In the genomic region with DNA sequence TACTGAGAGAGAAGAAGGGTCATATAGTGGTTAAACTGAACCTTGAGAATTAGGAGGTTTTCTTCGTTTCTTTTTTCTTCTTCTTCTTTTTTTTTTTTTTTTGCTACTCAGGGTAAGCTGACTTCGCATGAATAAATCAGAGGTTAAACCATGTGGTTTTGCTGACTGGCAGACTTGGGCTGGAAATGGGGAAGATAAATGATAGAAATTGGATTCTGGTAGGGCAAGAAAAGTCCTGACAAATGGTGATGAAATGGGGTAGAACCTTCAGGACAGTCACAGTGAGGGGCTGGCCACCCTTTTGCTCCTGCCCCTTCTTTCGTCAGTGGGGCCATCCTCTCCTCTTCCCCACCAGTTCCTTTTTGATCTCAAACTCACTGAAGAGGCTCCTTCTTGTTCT, we compare ENCODE assay signal across 11 cellular contexts. TPM values are rescaled to one million over a fixed set of nuclear protein-coding genes. Genes with fewer than 3 reads are reported as not detected.
DNase-seq lines count a peak whose midpoint lies in the region; ATAC-seq and TF ChIP-seq lines count a peak whose summit lies in the region.
"Had no signal": no experiment of that assay in that cellular context is flagged by ENCODE, and none has a peak within 500 bp of the region (broad histone marks: within the 10 kb centered on the region; RNA-seq: fewer than 3 reads in every experiment).

No MANE protein-coding gene starts in this region.

- no peak overlapping the region for H3K14ac ChIP-seq in neuronal stem cell (ENCODE audit: low read length)

- ATAC-seq in GM18873 (IDR thresholded peaks at IDR 0.05; ENCODE audit: low FRiP score, unreplicated experiment) = no peak
- ATAC-seq: GM23338 had no signal

- H2BK15ac ChIP-seq in neuronal stem cell (ENCODE audit: low read length) = no peak overlapping the region

- H3K9me3 ChIP-seq in DOHH2 (ENCODE audit: control insufficient read depth, insufficient read depth, low read length) (0 out of 2 replicates have a peak, but pooled peaks cover 3% of the 10 kb centered on the region), neuronal stem cell (replicated peaks in 1 of 2; ENCODE audit: control insufficient read depth in 2 of 2, insufficient read depth in 1 of 2, low read depth in 1 of 2, low read length in 2 of 2) (peaks cover 0 to 17% of the 10 kb centered on the region in 2 donors), prostate gland (no peaks in the 10 kb centered on the region)
- H3K9me3 ChIP-seq: testis had no signal

- no peak overlapping the region for H2AK5ac ChIP-seq in neuronal stem cell (ENCODE audit: low read depth, low read length)

- H4K20me1 ChIP-seq in DOHH2 (ENCODE audit: control insufficient read depth, insufficient read depth, low read depth, low read length) = no peaks in the 10 kb centered on the region

- peaks cover 5% of the 10 kb centered on the region for H3K79me1 ChIP-seq in neuronal stem cell (ENCODE audit: low read depth, low read length)

- H3K18ac ChIP-seq in neuronal stem cell (ENCODE audit: low read length) = no peak overlapping the region

- no peak overlapping the region for H3K23ac ChIP-seq in neuronal stem cell (ENCODE audit: low read depth, low read length, poor library complexity)

- H3K9me2 ChIP-seq in DOHH2 (replicated peaks; ENCODE audit: control insufficient read depth, low read length) = no peaks in the 10 kb centered on the region

- no peak overlapping the region for H2BK12ac ChIP-seq in neuronal stem cell (ENCODE audit: low read length)

- H2AFZ ChIP-seq in neuronal stem cell (ENCODE audit: low read length) = peak overlapping the region; percentile 46
- H2AFZ ChIP-seq: GM23338 had no signal

- peaks cover 22% of the 10 kb centered on the region for H3K36me3 Mint-ChIP-seq in brain

- H3K9me3 Mint-ChIP-seq in brain = peaks cover 15 to 44% (median 29%) of the 10 kb centered on the region in 5 experiments

- WGBS in neuronal stem cell (ENCODE audit: extremely low coverage in 2 of 2, insufficient read length in 2 of 2, insufficient replicate concordance in 1 of 2), 2 donors = no CpG with 5 or more reads among the region's 3 CpGs
- 66% methylated on average over 3 of the region's 3 CpGs for WGBS in prostate gland

- no peak overlapping the region for H4K8ac ChIP-seq in neuronal stem cell (ENCODE audit: low read depth, low read length)

- H3K27me3 ChIP-seq in DOHH2 (ENCODE audit: control insufficient read depth, low read length) (no peaks in the 10 kb centered on the region), neuronal stem cell (ENCODE audit: control insufficient read depth in 3 of 3, insufficient read depth in 3 of 3, low read depth in 1 of 3, low read length in 3 of 3) (no peaks in the 10 kb centered on the region), prostate gland (replicated peaks; ENCODE audit: insufficient read depth) (no peaks in the 10 kb centered on the region)
- H3K27me3 ChIP-seq: testis had no signal

- intact Hi-C loops in prostate gland (cut with DNase I) = loop anchor here (5.0 to 10.0 kb wide), 2 partner anchors 50 to 83 kb away; no protein-coding TSS in a partner anchor

- no peak overlapping the region for H2BK5ac ChIP-seq in neuronal stem cell (ENCODE audit: low read length)

- peaks cover 29% of the 10 kb centered on the region for H3K36me3 ChIP-seq in DOHH2 (ENCODE audit: control insufficient read depth, low read length)
- peaks cover 0 to 2% of the 10 kb centered on the region in 2 donors for H3K36me3 ChIP-seq in neuronal stem cell (replicated peaks in 1 of 2; ENCODE audit: control insufficient read depth in 2 of 2, insufficient read depth in 2 of 2, low read length in 2 of 2)
- no peaks in the 10 kb centered on the region for H3K36me3 ChIP-seq in prostate gland

- peak; percentile 79 for DNase-seq in NAMALWA (ENCODE audit: low spot score)
- DNase-seq in neuronal stem cell (ENCODE audit: low spot score) = no peak
- DNase-seq in kidney glomerular epithelial cell (lab: John Stamatoyannopoulos, UW) = no peak
- DNase-seq in HCEC 1CT = no peak
- DNase-seq in prostate gland (ENCODE audit: low spot score) = no peak
- DNase-seq: cortex of kidney, testis had no signal

- H3K4me2 ChIP-seq in DOHH2 (ENCODE audit: low read length) (peak overlapping the region; percentile 82), neuronal stem cell (ENCODE audit: insufficient read depth, low read length, poor library complexity, severe bottlenecking) (no peak overlapping the region)

- H3K4me3 ChIP-seq in DOHH2 (ENCODE audit: low read length) = peak overlapping the region; percentile 84
- no peak overlapping the region for H3K4me3 ChIP-seq in neuronal stem cell (ENCODE audit: low read length in 2 of 2)
- H3K4me3 ChIP-seq in prostate gland = no peak overlapping the region
- H3K4me3 ChIP-seq: GM23338 had no signal

- H3K4me1 ChIP-seq in DOHH2 (ENCODE audit: control insufficient read depth, low read length) = peaks cover 46% of the 10 kb centered on the region
- no peaks in the 10 kb centered on the region for H3K4me1 ChIP-seq in neuronal stem cell (ENCODE audit: control insufficient read depth in 2 of 2, insufficient read depth in 1 of 2, low read depth in 1 of 2, low read length in 2 of 2)
- H3K4me1 ChIP-seq in prostate gland (replicated peaks) = no peaks in the 10 kb centered on the region

- no peak overlapping the region for H3K9ac ChIP-seq in neuronal stem cell (ENCODE audit: low read depth, low read length, poor library complexity)

- peaks cover 14% of the 10 kb centered on the region for H3K4me1 Mint-ChIP-seq in brain

- H3K27ac Mint-ChIP-seq in brain = no peak overlapping the region
- H3K27ac Mint-ChIP-seq: GM23338 had no signal

- no peak for TF ChIP-seq CTCF in DOHH2 (IDR thresholded peaks at IDR 0.05; ENCODE audit: low read depth, low read length, poor library complexity, severe bottlenecking)
- TF ChIP-seq CTCF in brain (conservative IDR thresholded peaks at IDR 0.05) = no peak
- no peak for TF ChIP-seq CTCF in prostate gland (IDR thresholded peaks at IDR 0.05)

- peak overlapping the region; percentile 52 to 96 (median 94) for H3K4me3 Mint-ChIP-seq in brain

- no peak overlapping the region for H2BK120ac ChIP-seq in neuronal stem cell (ENCODE audit: low read depth, low read length)

- H3K27ac ChIP-seq in DOHH2 (ENCODE audit: low read depth, low read length) = peak overlapping the region; percentile 49
- no peak overlapping the region for H3K27ac ChIP-seq in neuronal stem cell (replicated peaks; ENCODE audit: low read length)
- peak overlapping the region in 1 of 2 donors; percentile 95 for H3K27ac ChIP-seq in prostate gland

- peaks cover 21% of the 10 kb centered on the region for H3F3A ChIP-seq in DOHH2 (ENCODE audit: control insufficient read depth, insufficient read depth)

- no peak overlapping the region for H4K91ac ChIP-seq in neuronal stem cell (ENCODE audit: low read depth, low read length, poor library complexity)

- H3K27me3 Mint-ChIP-seq in brain = peaks cover 22% of the 10 kb centered on the region

- H3K79me2 ChIP-seq in DOHH2 (ENCODE audit: control insufficient read depth, low read length) = peaks cover 48% of the 10 kb centered on the region

- H3K4ac ChIP-seq in neuronal stem cell (ENCODE audit: low read length) = no peak overlapping the region

- TF ChIP-seq POLR2A in prostate gland (IDR thresholded peaks at IDR 0.05) = no peak

RNA-seq across cellular contexts. Expression of a gene that starts 1.6 kb away (rescaled TPM):
- polyA plus RNA-seq in brain (ENCODE audit: insufficient read depth, low read depth, low replicate concordance) = 7.6 TPM
- polyA plus RNA-seq in neuronal stem cell (2013, experiment 1 of 2) = 20.5 TPM
- polyA plus RNA-seq in neuronal stem cell (2013, experiment 2 of 2) = 21.1 TPM
- 10 to 100 TPM; 20.8 to 25.2 TPM for total RNA-seq in prostate gland
